Comparison of ENCODE assay signal across 9 cellular contexts in the genomic region with DNA sequence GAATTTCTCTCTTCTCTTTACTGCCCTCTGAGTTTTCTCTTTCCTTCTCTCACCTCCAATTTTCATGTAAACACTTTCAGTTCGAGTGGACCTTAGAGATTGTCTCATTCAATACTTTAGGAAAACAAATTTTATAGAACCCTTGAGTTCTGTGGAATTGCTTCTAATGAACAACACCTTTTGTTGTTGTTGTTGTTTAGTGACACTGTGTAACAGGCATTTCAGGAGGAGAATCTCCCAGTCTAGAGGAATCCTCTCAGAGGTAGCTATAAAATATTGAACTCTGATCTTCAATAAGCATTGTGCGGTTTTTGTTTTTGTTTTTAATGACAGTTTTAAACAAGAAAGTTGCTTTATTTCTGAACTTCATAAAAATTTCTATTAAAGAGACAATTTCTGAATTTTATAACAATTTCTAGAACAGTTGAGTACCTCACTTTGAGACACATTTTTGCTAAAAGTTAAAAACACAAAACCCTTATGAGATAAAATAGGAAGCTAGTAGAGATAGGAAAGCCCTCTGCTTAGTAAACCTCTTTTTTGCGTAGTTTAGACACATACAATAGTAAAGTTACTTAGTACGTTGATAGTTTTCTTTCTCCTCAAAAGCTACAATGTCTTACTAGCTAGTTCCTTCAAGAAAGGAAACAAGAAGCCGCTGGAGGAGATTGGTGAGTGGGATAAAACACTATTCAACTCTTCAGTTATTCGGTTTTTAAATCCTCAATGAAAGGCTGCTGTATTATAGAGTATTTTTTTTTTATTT. TPM values are rescaled to one million over a fixed set of nuclear protein-coding genes. Genes with fewer than 3 reads are reported as not detected.
A peak's percentile ranks its signal among the peaks of the same experiment; 100 is the strongest.
DNase-seq lines count a peak whose midpoint lies in the region; ATAC-seq, FAIRE-seq and TF ChIP-seq lines count a peak whose summit lies in the region.
"Had no signal": no experiment of that assay in that cellular context is flagged by ENCODE, and none has a peak within 500 bp of the region (broad histone marks: within the 10 kb centered on the region; RNA-seq: fewer than 3 reads in every experiment).

No MANE protein-coding gene starts in this region.

- H3K27me3 ChIP-seq in K562 (ENCODE audit: control insufficient read depth in 2 of 2, insufficient read depth in 2 of 2, low read length in 2 of 2) (no peaks in the 10 kb centered on the region), mucosa of stomach (ENCODE audit: control insufficient read depth, insufficient read depth, low read length) (no peaks in the 10 kb centered on the region)

- no peaks in the 10 kb centered on the region for H4K20me1 ChIP-seq in K562 (replicated peaks; ENCODE audit: control insufficient read depth, insufficient read depth, low read length)

- no peaks in the 10 kb centered on the region for H3K9me3 Mint-ChIP-seq in WTC11

- in situ Hi-C loops in K562 (cut with MboI), result loop anchor here (5.0 kb wide), 1 partner anchor 37 kb away; a partner anchor contains a TSS

- WGBS in K562 (ENCODE audit: insufficient coverage, low coverage, missing lambda C conversion rate), result under 1% methylated on average over 6 of the region's 6 CpGs

- no peaks in the 10 kb centered on the region; the same call in 1 of the 2 replicates for H3K9me3 ChIP-seq in K562 (replicated peaks; ENCODE audit: control insufficient read depth, insufficient read depth, low read depth, low read length)
- no peaks in the 10 kb centered on the region for H3K9me3 ChIP-seq in mucosa of stomach (ENCODE audit: control insufficient read depth, low read length)
- H3K9me3 ChIP-seq: neutrophil had no signal

- H3K9me1 ChIP-seq in K562 (ENCODE audit: control insufficient read depth, insufficient read depth, low read length), result no peaks in the 10 kb centered on the region

- H3K79me2 ChIP-seq in K562 (ENCODE audit: control insufficient read depth, insufficient read depth, low read length), result peaks cover 91% of the 10 kb centered on the region

- TSS peak; percentile 98 for BruUV-seq in K562 (replicated peaks; lab: Mats Ljungman, UMichigan)

- H3K9ac ChIP-seq in K562 (ENCODE audit: insufficient read depth in 1 of 2, low read depth in 2 of 2, low read length in 2 of 2) (peak overlapping the region in 1 of 2 experiments; percentile 89; a peak in 2 of 4 replicates), mucosa of stomach (ENCODE audit: low read length) (peak overlapping the region; percentile 71)

- no peak for TF ChIP-seq EP300 in K562 (IDR thresholded peaks at IDR 0.05; ENCODE audit: low read length)

- H3K36me3 ChIP-seq in K562 (ENCODE audit: control insufficient read depth, insufficient read depth, low read length) (0 out of 3 replicates have a peak, but pooled peaks cover 4% of the 10 kb centered on the region), mucosa of stomach (ENCODE audit: control insufficient read depth, insufficient read depth, low read length) (no peaks in the 10 kb centered on the region)
- H3K36me3 ChIP-seq: neutrophil had no signal

- CTCF ChIA-PET in AG04449 (lab: Yijun Ruan, JAX) (interaction anchor here (0.9 to 5.4 kb wide), 7 partner anchors 10 to 113 kb away, joined by 3 to 24 read pairs (median 5); a partner anchor contains a TSS), K562 (lab: Yijun Ruan, JAX; ENCODE audit: low intra/inter-chr PET ratio) (no interaction called here), WTC11 (lab: Charles Lee) (interaction anchor here (1.0 to 1.9 kb wide), 2 partner anchors 45 to 46 kb away, joined by 3 to 11 read pairs; a partner anchor contains a TSS)

- peak; percentile 78 for FAIRE-seq in K562 (lab: Jason Lieb, UNC)

- TF ChIP-seq RAD21 in K562 (CRISPR knock-in tag; conservative IDR thresholded peaks at IDR 0.05 in 1 of 2, IDR thresholded peaks at IDR 0.05 in 1 of 2), result no peak

- no peak for DNase-seq in AG04449 (ENCODE audit: low read depth, low spot score)
- peak; percentile 47 for DNase-seq in HT-29 (ENCODE audit: low spot score)
- DNase-seq in K562 (ENCODE audit: extremely low read depth in 1 of 4, low spot score in 3 of 4), result peak in 1 of 4 experiments; percentile 41
- DNase-seq in A172 (ENCODE audit: low spot score), result no peak
- no peak for DNase-seq in NCI-H1417 treated with DMSO at 0.1 percent for 48 hours (lab: John Stamatoyannopoulos, UW)
- no peak for DNase-seq in WTC11 (ENCODE audit: low spot score)
- DNase-seq in NCI-H2107 (lab: John Stamatoyannopoulos, UW), result no peak

- H2AFZ ChIP-seq in K562 (ENCODE audit: low read depth, low read length), result peak overlapping the region; percentile 50

- H3K27me3 Mint-ChIP-seq in WTC11 (ENCODE audit: low read depth), result no peaks in the 10 kb centered on the region

- H3K4me3 Mint-ChIP-seq in WTC11, result no peak overlapping the region

- intact Hi-C loops in K562 (cut with micrococcal nuclease), result no loop called here

- H3K4me1 Mint-ChIP-seq in WTC11, result peaks cover 29% of the 10 kb centered on the region

- ATAC-seq in K562 (peak; percentile 16), WTC11 (no peak)

- H3K27ac ChIP-seq in K562 (ENCODE audit: extremely low read depth, low read depth, low read length), result peak overlapping the region; percentile 93

- H3K4me3 ChIP-seq in AG04449 (ENCODE audit: low read depth, low read length) (peak overlapping the region; percentile 60), K562 (peak overlapping the region; percentile 21), mucosa of stomach (ENCODE audit: low read length) (no peak overlapping the region)

- H3K27ac Mint-ChIP-seq in WTC11, result no peak overlapping the region; the same call in 1 of the 2 replicates

- TF ChIP-seq POLR2A in K562 (conservative IDR thresholded peaks at IDR 0.05), result no peak

- H3K4me1 ChIP-seq in K562 (replicated peaks in 1 of 2; ENCODE audit: control insufficient read depth in 2 of 2, insufficient read depth in 2 of 2, low read length in 2 of 2) (peaks cover 0 to 4% of the 10 kb centered on the region in 2 experiments; a peak in 3 of 5 replicates), mucosa of stomach (ENCODE audit: control insufficient read depth, insufficient read depth, low read length) (peaks cover 21% of the 10 kb centered on the region)

- H3K4me2 ChIP-seq in K562 (ENCODE audit: insufficient read depth, low read length), result peak overlapping the region; percentile 68

- POLR2A ChIA-PET in AG04449 (lab: Yijun Ruan, JAX), result interaction anchor here (0.6 kb wide), 1 partner anchor 18 kb away, joined by 5 read pairs; no protein-coding TSS in a partner anchor
- POLR2A ChIA-PET in K562 (lab: Yijun Ruan, JAX), result interaction anchor here (1.2 to 6.6 kb wide), 15 partner anchors 9 to 49 kb away, joined by 4 to 51 read pairs (median 7); a partner anchor contains a TSS
- POLR2A ChIA-PET in WTC11 (lab: Charles Lee), result interaction anchor here (0.8 to 1.4 kb wide), 2 partner anchors 38 to 39 kb away, joined by 3 to 4 read pairs; a partner anchor contains a TSS

- no peak for TF ChIP-seq CTCF in AG04449 (IDR thresholded peaks at IDR 0.05; ENCODE audit: insufficient read depth, low read length, missing control alignments)
- no peak for TF ChIP-seq CTCF in K562 (IDR thresholded peaks at IDR 0.05 in 2 of 3, conservative IDR thresholded peaks at IDR 0.05 in 1 of 3; ENCODE audit: insufficient read depth in 2 of 3, low read depth in 1 of 3, low read length in 3 of 3)
- no peak for TF ChIP-seq CTCF in WTC11 (IDR thresholded peaks at IDR 0.05)

- peaks cover 5% of the 10 kb centered on the region; the same call in 1 of the 2 replicates for H3K36me3 Mint-ChIP-seq in WTC11

RNA-seq across cellular contexts. Expression of a gene that starts 38.8 kb away (rescaled TPM):
- total RNA-seq in HT-29 (2014; rRNA removed; shearing (Covaris generic)), result 15.5 and 17.5 TPM in 2 replicates
- 50.5 and 176 TPM in 2 replicates for total RNA-seq in K562 (2011; cell fraction: chromatin; rRNA removed; ENCODE audit: low replicate concordance)
- total RNA-seq in K562 (2011; cell fraction: nucleolus; rRNA removed), result 36.2 and 41.2 TPM in 2 replicates
- 79.1 and 117 TPM in 2 replicates for total RNA-seq in K562 (2011; cell fraction: nucleoplasm; rRNA removed)
- 28.0 and 28.4 TPM in 2 replicates for total RNA-seq in K562 (2014; rRNA removed)
- 48.1 and 60.1 TPM in 2 replicates for total RNA-seq in K562 (2014; rRNA removed; fragmentation: Illumina TruSeq; extraction: Trizol)
- total RNA-seq in K562 (2015; rRNA removed; fragmentation: Illumina TruSeq; extraction: Trizol), result 38.2 and 38.5 TPM in 2 replicates
- 44.8 and 46.3 TPM in 2 replicates for total RNA-seq in K562 (2021)
- polyA plus RNA-seq in K562 (2011; rRNA removed), result 46.9 and 60.6 TPM in 2 replicates
- 18.1 and 24.5 TPM in 2 replicates for polyA plus RNA-seq in K562 (2011; cell fraction: cytosol; rRNA removed)
- 15.1 and 21.3 TPM in 2 replicates for polyA plus RNA-seq in K562 (2011; cell fraction: nucleus; rRNA removed)
- 28.2 and 30.6 TPM in 2 replicates for polyA plus RNA-seq in K562 (2012)
- polyA plus RNA-seq in K562 (2014; fragmentation: Illumina TruSeq; extraction: Trizol), result 35.1 and 43.6 TPM in 2 replicates
- 10 to 100 TPM; 12.7 to 22.8 TPM for polyA plus RNA-seq in K562 (2014; fragmentation: Nextera tagmentation; extraction: Ambion mirVana)
- polyA plus RNA-seq in K562 (2014; rRNA removed), result 30.8 and 35.5 TPM in 2 replicates
- polyA minus RNA-seq in K562 (2011; rRNA and poly(A)+ RNA removed), result 169 and 177 TPM in 2 replicates
- polyA minus RNA-seq in K562 (2011; cell fraction: cytosol; rRNA and poly(A)+ RNA removed), result 28.0 and 38.7 TPM in 2 replicates
- polyA minus RNA-seq in K562 (2011; cell fraction: nucleus; rRNA and poly(A)+ RNA removed), result 23.8 and 47.7 TPM in 2 replicates
- total RNA-seq in A172 (2014; rRNA removed; shearing (Covaris generic)), result 35.5 and 42.3 TPM in 2 replicates
- total RNA-seq in WTC11 (2021), result 29.1 to 30.3 TPM (median 30.0 TPM) in 3 replicates

RNA-seq across cellular contexts. Expression of a gene that starts 46.8 kb away (rescaled TPM):
- total RNA-seq in HT-29 (2014; rRNA removed; shearing (Covaris generic)), result 0.55 and 1.4 TPM in 2 replicates
- total RNA-seq in K562 (2011; cell fraction: chromatin; rRNA removed; ENCODE audit: low replicate concordance), result 29.0 and 61.5 TPM in 2 replicates
- total RNA-seq in K562 (2011; cell fraction: nucleolus; rRNA removed), result 20.3 and 30.8 TPM in 2 replicates
- total RNA-seq in K562 (2011; cell fraction: nucleoplasm; rRNA removed), result 35.7 and 51.3 TPM in 2 replicates
- total RNA-seq in K562 (2014; rRNA removed) (7.1 and 8.3 TPM in 2 replicates), K562 (2014; rRNA removed; fragmentation: Illumina TruSeq; extraction: Trizol) (10.7 and 11.9 TPM in 2 replicates), K562 (2015; rRNA removed; fragmentation: Illumina TruSeq; extraction: Trizol) (9.2 and 10.3 TPM in 2 replicates), K562 (2021) (15.7 and 18.2 TPM in 2 replicates), WTC11 (2021) (10.3 to 12.8 TPM (median 12.7 TPM) in 3 replicates)
- polyA plus RNA-seq in K562 (2011; rRNA removed) (12.0 and 12.7 TPM in 2 replicates), K562 (2014; fragmentation: Illumina TruSeq; extraction: Trizol) (13.5 and 15.2 TPM in 2 replicates), K562 (2014; fragmentation: Nextera tagmentation; extraction: Ambion mirVana) (1 to 10 TPM; 6.2 to 9.0 TPM), K562 (2014; rRNA removed) (9.8 and 11.2 TPM in 2 replicates)
- polyA plus RNA-seq in K562 (2011; cell fraction: cytosol; rRNA removed), result 3.3 and 5.6 TPM in 2 replicates
- polyA plus RNA-seq in K562 (2011; cell fraction: nucleus; rRNA removed), result 10.7 and 12.7 TPM in 2 replicates
- 8.9 and 13.0 TPM in 2 replicates for polyA plus RNA-seq in K562 (2012)
- 21.3 and 22.2 TPM in 2 replicates for polyA minus RNA-seq in K562 (2011; rRNA and poly(A)+ RNA removed)
- 4.9 and 10.8 TPM in 2 replicates for polyA minus RNA-seq in K562 (2011; cell fraction: cytosol; rRNA and poly(A)+ RNA removed)
- 27.1 and 36.1 TPM in 2 replicates for polyA minus RNA-seq in K562 (2011; cell fraction: nucleus; rRNA and poly(A)+ RNA removed)
- 7.8 and 8.3 TPM in 2 replicates for total RNA-seq in A172 (2014; rRNA removed; shearing (Covaris generic))
